ENCODE assay signal across 24 cellular contexts in the genomic region with DNA sequence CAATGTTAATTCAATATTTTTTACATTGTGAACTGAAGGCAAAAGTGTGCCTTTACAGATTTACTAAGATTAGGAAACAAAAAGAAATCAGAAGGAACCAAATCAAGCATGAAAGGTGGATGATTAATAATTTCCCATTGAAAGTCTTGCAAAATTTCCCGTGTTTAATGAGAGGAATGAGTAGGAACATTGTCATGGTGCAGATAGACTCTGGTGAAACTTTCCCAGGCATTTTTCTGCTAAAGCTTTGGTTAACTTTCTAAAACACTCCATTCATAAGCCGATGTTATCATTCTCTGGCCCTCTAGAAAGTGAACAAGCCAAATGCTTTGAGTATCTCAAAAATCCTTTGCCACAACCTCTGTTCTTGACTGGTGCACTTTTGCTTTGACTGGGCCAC.
"Had no signal": no experiment of that assay in that cellular context is flagged by ENCODE, and none has a peak within 500 bp of the region (broad histone marks: within the 10 kb centered on the region; RNA-seq: fewer than 3 reads in every experiment).

No MANE protein-coding gene starts in this region.

- ATAC-seq: effector memory CD8-positive, alpha-beta T cell; gastroesophageal sphincter; left cardiac atrium; lower lobe of right lung; natural killer cell; pancreas; right lobe of liver; stimulated activated effector memory CD8-positive, alpha-beta T cell treated with anti-CD3 and anti-CD28 coated beads, Interleukin-12 subunit alpha, Interleukin-12 subunit beta, amount 100 ng/mL, for 72 hours; stimulated activated naive CD8-positive, alpha-beta T cell treated with anti-CD3 and anti-CD28 coated beads, Interleukin-15, Interleukin-2, amounts not matched to agents 100 U/mL and 50 U/mL, for 24 hours had no signal

- DNase-seq: effector memory CD8-positive, alpha-beta T cell; glutamatergic neuron; islet precursor cell; left cardiac atrium; left ventricle myocardium inferior; lower lobe of right lung; natural killer cell; occipital lobe; pancreas; right lobe of liver; stimulated activated CD4-positive, alpha-beta T cell treated with anti-CD3 and anti-CD28 coated beads, Interleukin-4, amount 100 ng/mL, for 1 hour; stimulated activated CD8-positive, alpha-beta memory T cell treated with anti-CD3 and anti-CD28 coated beads, Interleukin-4, amount 100 ng/mL, for 48 hours; stimulated activated naive CD8-positive, alpha-beta T cell treated with anti-CD3 and anti-CD28 coated beads, Interleukin-15, Interleukin-2, amounts not matched to agents 100 U/mL and 50 U/mL, for 24 hours; tibial artery; upper lobe of left lung; uterus had no signal

- H3K4me1 ChIP-seq: gastroesophageal sphincter, left ventricle myocardium inferior, lower lobe of right lung, pancreas, right lobe of liver, suprapubic skin, tibial artery, upper lobe of left lung, uterus had no signal

- H3K4me1 Mint-ChIP-seq: memory B cell; mesothelial cell of epicardium; natural killer cell; neural crest cell; stimulated activated effector memory CD8-positive, alpha-beta T cell treated with anti-CD3 and anti-CD28 coated beads, Interleukin-12 subunit alpha, Interleukin-12 subunit beta, amount 100 ng/mL, for 72 hours had no signal

- H3K4me3 Mint-ChIP-seq: dendritic cell treated with granulocyte-macrophage colony-stimulating factor and Interleukin-4, amounts not matched to agents 40 ng/mL and 50 ng/mL, for 4 days; effector memory CD8-positive, alpha-beta T cell; memory B cell; mesothelial cell of epicardium; natural killer cell; neural crest cell; stimulated activated effector memory CD8-positive, alpha-beta T cell treated with anti-CD3 and anti-CD28 coated beads, Interleukin-12 subunit alpha, Interleukin-12 subunit beta, amount 100 ng/mL, for 72 hours had no signal

- H3K4me3 ChIP-seq: gastroesophageal sphincter, left ventricle myocardium inferior, lower lobe of right lung, pancreas, right lobe of liver, suprapubic skin, tibial artery, upper lobe of left lung, uterus had no signal

- H3K27me3 ChIP-seq: gastroesophageal sphincter, pancreas, right lobe of liver, suprapubic skin, tibial artery, upper lobe of left lung, uterus had no signal

- H3K27ac Mint-ChIP-seq: dendritic cell treated with granulocyte-macrophage colony-stimulating factor and Interleukin-4, amounts not matched to agents 40 ng/mL and 50 ng/mL, for 4 days; effector memory CD8-positive, alpha-beta T cell; memory B cell; mesothelial cell of epicardium; natural killer cell; progenitor cell of endocrine pancreas; stimulated activated effector memory CD8-positive, alpha-beta T cell treated with anti-CD3 and anti-CD28 coated beads, Interleukin-12 subunit alpha, Interleukin-12 subunit beta, amount 100 ng/mL, for 72 hours had no signal

- H3K27ac ChIP-seq: gastroesophageal sphincter, left ventricle myocardium inferior, lower lobe of right lung, pancreas, right lobe of liver, suprapubic skin, tibial artery, upper lobe of left lung, uterus had no signal

- H3K36me3 ChIP-seq: gastroesophageal sphincter, left ventricle myocardium inferior, lower lobe of right lung, pancreas, right lobe of liver, suprapubic skin, tibial artery, upper lobe of left lung, uterus had no signal

- H3K36me3 Mint-ChIP-seq: memory B cell; mesothelial cell of epicardium; natural killer cell; stimulated activated effector memory CD8-positive, alpha-beta T cell treated with anti-CD3 and anti-CD28 coated beads, Interleukin-12 subunit alpha, Interleukin-12 subunit beta, amount 100 ng/mL, for 72 hours had no signal

- H3K9me3 Mint-ChIP-seq: dendritic cell treated with granulocyte-macrophage colony-stimulating factor and Interleukin-4, amounts not matched to agents 40 ng/mL and 50 ng/mL, for 4 days; memory B cell; mesothelial cell of epicardium; neural crest cell had no signal

- H3K27me3 Mint-ChIP-seq: dendritic cell treated with granulocyte-macrophage colony-stimulating factor and Interleukin-4, amounts not matched to agents 40 ng/mL and 50 ng/mL, for 4 days; effector memory CD8-positive, alpha-beta T cell; memory B cell; progenitor cell of endocrine pancreas had no signal

- H3K9me3 ChIP-seq: gastroesophageal sphincter, left ventricle myocardium inferior, lower lobe of right lung, pancreas, right lobe of liver, suprapubic skin, tibial artery, upper lobe of left lung, uterus had no signal
